Comparison of ENCODE assay signal across 1 cellular context in genomic region chr1:214349781-214350180, GRCh38.
TF ChIP-seq lines count a peak whose summit lies in the region.

No MANE protein-coding gene starts in this region.

TF ChIP-seq in GM23338, 12 proteins besides CTCF, POLR2A, EP300 and RAD21 (continued from another document):
- TF ChIP-seq ZNF462 (CRISPR knock-in tag; IDR thresholded peaks at IDR 0.05) (no peak), REST (IDR thresholded peaks at IDR 0.05; ENCODE audit: unreplicated experiment) (no peak), ZNF114 (CRISPR knock-in tag; IDR thresholded peaks at IDR 0.05) (no peak), ETS1 (IDR thresholded peaks at IDR 0.05) (no peak), JUNB (IDR thresholded peaks at IDR 0.05; ENCODE audit: unreplicated experiment) (no peak), POLR2AphosphoS5 (IDR thresholded peaks at IDR 0.05; ENCODE audit: low read depth) (no peak), ZNF331 (CRISPR knock-in tag; IDR thresholded peaks at IDR 0.05; ENCODE audit: low read depth) (no peak), CREB1 (CRISPR knock-in tag; IDR thresholded peaks at IDR 0.05; ENCODE audit: low read depth) (no peak), STAT1 (IDR thresholded peaks at IDR 0.05; ENCODE audit: unreplicated experiment) (no peak), NANOG (IDR thresholded peaks at IDR 0.05; ENCODE audit: borderline replicate concordance) (no peak), EZH2 (IDR thresholded peaks at IDR 0.05; ENCODE audit: low read depth, unreplicated experiment) (no peak)
